In genomic region chr1:60262701-60263100, GRCh38 we compare ENCODE assay signal across 30 cellular contexts.
"Had no signal": no experiment of that assay in that cellular context is flagged by ENCODE, and none has a peak within 500 bp of the region (broad histone marks: within the 10 kb centered on the region; RNA-seq: fewer than 3 reads in every experiment).

No MANE protein-coding gene starts in this region.

- DNase-seq: activated B cell treated with CpG ODN at 0.5 μM for 24 hours; activated CD4-positive, alpha-beta memory T cell treated with anti-CD3 and anti-CD28 coated beads for 36 hours; activated CD4-positive, alpha-beta T cell treated with anti-CD3 and anti-CD28 coated beads for 4 hours; activated CD4-positive, alpha-beta T cell treated with anti-CD3 and anti-CD28 coated beads, Interleukin-2, amount 50 U/mL, for 1 hour; activated CD4-positive, CD25-positive, alpha-beta regulatory T cell treated with anti-CD3 and anti-CD28 coated beads, Interleukin-2, amount 50 U/mL, for 72 hours; activated CD8-positive, alpha-beta memory T cell treated with anti-CD3 and anti-CD28 coated beads, Interleukin-2, amount 50 U/mL, for 4 hours; activated naive CD4-positive, alpha-beta T cell treated with anti-CD3 and anti-CD28 coated beads, Interleukin-2, amount 10 ng/mL, durations not matched to agents 7 days and 5 days; activated naive CD8-positive, alpha-beta T cell treated with anti-CD3 and anti-CD28 coated beads, Interleukin-2, amount 50 U/mL, for 24 hours; activated T-cell treated with anti-CD3 and anti-CD28 coated beads for 4 hours; activated T-cell treated with anti-CD3 and anti-CD28 coated beads, Interleukin-2, amount 50 U/mL, for 4 hours; amniotic stem cell; aorta; brain microvascular endothelial cell; Karpas-422; KBM-7; NCI-H1105; NCI-H1417 treated with DMSO at 0.1 percent for 48 hours; NCI-H187 treated with DMSO at 0.1 percent for 48 hours; NCI-H2081; NCI-H226; NCI-H510A; NCI-H526; NCI-H748 treated with DMSO at 0.1 percent for 48 hours; NK-92 treated with Interleukin-12 subunit alpha and Interleukin-12 subunit beta, amount 100 ng/mL, for 24 hours; Right ventricle myocardium superior; SW 1271; T-helper 1 cell; T-helper 2 cell; T-helper 9 cell had no signal

- ATAC-seq: activated naive CD8-positive, alpha-beta T cell treated with anti-CD3 and anti-CD28 coated beads, Interleukin-2, amount 50 U/mL, for 24 hours; activated T-cell treated with anti-CD3 and anti-CD28 coated beads, Interleukin-2, amount 50 U/mL, for 4 hours had no signal

- H3K4me3 ChIP-seq: cardiac muscle cell had no signal
